24 cellular contexts compared by ENCODE assay signal in the genomic region with DNA sequence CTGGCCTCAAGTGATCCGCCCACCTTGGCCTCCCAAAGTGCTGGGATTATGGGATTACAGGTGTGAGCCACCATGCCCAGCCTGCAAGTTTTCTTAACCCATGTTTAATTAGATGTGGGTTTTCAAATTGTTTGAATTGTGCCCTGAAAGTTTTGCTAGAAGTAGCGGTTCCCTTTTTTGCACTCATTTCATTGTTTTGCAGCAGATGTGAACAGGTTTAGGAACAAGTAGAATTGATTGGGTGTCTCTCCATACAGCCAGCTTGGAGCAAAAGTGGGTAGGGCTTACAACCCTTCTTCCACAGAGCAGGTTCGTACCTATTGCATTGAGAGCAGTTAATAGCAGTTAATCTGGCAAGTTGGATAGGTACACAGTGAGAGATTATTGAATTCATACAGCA. TPM values are rescaled to one million over a fixed set of nuclear protein-coding genes. Genes with fewer than 3 reads are reported as not detected.
"Had no signal": no experiment of that assay in that cellular context is flagged by ENCODE, and none has a peak within 500 bp of the region (broad histone marks: within the 10 kb centered on the region; RNA-seq: fewer than 3 reads in every experiment).

No MANE protein-coding gene starts in this region.

- H3K9me3 ChIP-seq: heart left ventricle, neutrophil, psoas muscle, right lobe of liver, tibial artery, upper lobe of left lung, uterus had no signal

- H3K4me1 Mint-ChIP-seq: nephron had no signal

- DNase-seq: effector CD4-positive, alpha-beta T cell; heart left ventricle; hippocampal formation; left colon; left ventricle myocardium superior; mesenchymal stem cell; naive B cell; psoas muscle; retina; right lobe of liver; stimulated activated CD4-positive, alpha-beta T cell treated with anti-CD3 and anti-CD28 coated beads, Interleukin-4, amount 100 ng/mL, for 1 hour; stimulated activated CD8-positive, alpha-beta memory T cell treated with anti-CD3 and anti-CD28 coated beads, Interleukin-4, amount 100 ng/mL, for 48 hours; tibial artery; upper lobe of left lung; uterus had no signal

- H3K27me3 ChIP-seq: heart left ventricle, neutrophil, right lobe of liver, tibial artery, upper lobe of left lung, uterus had no signal

- FAIRE-seq: frontal cortex had no signal

- H3K4me1 ChIP-seq: right lobe of liver, tibial artery, upper lobe of left lung, uterus had no signal

- ATAC-seq: esophagus mucosa; heart left ventricle; left colon; left ventricle myocardium superior; psoas muscle; right lobe of liver; stimulated activated effector memory CD8-positive, alpha-beta T cell treated with anti-CD3 and anti-CD28 coated beads, Interleukin-12 subunit alpha, Interleukin-12 subunit beta, amount 100 ng/mL, for 72 hours had no signal

- H3K4me3 ChIP-seq: heart left ventricle, lung, psoas muscle, right lobe of liver, tibial artery, upper lobe of left lung, uterus had no signal

- H3K27ac ChIP-seq: heart left ventricle, neutrophil, psoas muscle, right lobe of liver, tibial artery, upper lobe of left lung, uterus had no signal

- H3K4me3 Mint-ChIP-seq: naive B cell; nephron; stimulated activated effector memory CD8-positive, alpha-beta T cell treated with anti-CD3 and anti-CD28 coated beads, Interleukin-12 subunit alpha, Interleukin-12 subunit beta, amount 100 ng/mL, for 72 hours; stimulated activated naive CD8-positive, alpha-beta T cell treated with anti-CD3 and anti-CD28 coated beads, Interleukin-15, Interleukin-2, amounts not matched to agents 100 ng/mL and 50 ng/mL, for 24 hours had no signal

- H3K27me3 Mint-ChIP-seq: naive B cell; stimulated activated naive CD8-positive, alpha-beta T cell treated with anti-CD3 and anti-CD28 coated beads, Interleukin-15, Interleukin-2, amounts not matched to agents 100 ng/mL and 50 ng/mL, for 24 hours had no signal

- H3K9me3 Mint-ChIP-seq: naive B cell; nephron; stimulated activated effector memory CD8-positive, alpha-beta T cell treated with anti-CD3 and anti-CD28 coated beads, Interleukin-12 subunit alpha, Interleukin-12 subunit beta, amount 100 ng/mL, for 72 hours; stimulated activated naive CD8-positive, alpha-beta T cell treated with anti-CD3 and anti-CD28 coated beads, Interleukin-15, Interleukin-2, amounts not matched to agents 100 ng/mL and 50 ng/mL, for 24 hours had no signal

- H3K36me3 ChIP-seq: uterus had no signal

- H3K27ac Mint-ChIP-seq: naive B cell; nephron; stimulated activated effector memory CD8-positive, alpha-beta T cell treated with anti-CD3 and anti-CD28 coated beads, Interleukin-12 subunit alpha, Interleukin-12 subunit beta, amount 100 ng/mL, for 72 hours; stimulated activated naive CD8-positive, alpha-beta T cell treated with anti-CD3 and anti-CD28 coated beads, Interleukin-15, Interleukin-2, amounts not matched to agents 100 ng/mL and 50 ng/mL, for 24 hours had no signal

RNA-seq across cellular contexts. Expression of gene RASL10A, which starts 31.3 kb away (rescaled TPM):
- total RNA-seq: fibroblast of lung, osteoblast had no signal
- polyA plus RNA-seq: fibroblast of lung had no signal
